ENCODE assay signal across 8 cellular contexts in the genomic region with DNA sequence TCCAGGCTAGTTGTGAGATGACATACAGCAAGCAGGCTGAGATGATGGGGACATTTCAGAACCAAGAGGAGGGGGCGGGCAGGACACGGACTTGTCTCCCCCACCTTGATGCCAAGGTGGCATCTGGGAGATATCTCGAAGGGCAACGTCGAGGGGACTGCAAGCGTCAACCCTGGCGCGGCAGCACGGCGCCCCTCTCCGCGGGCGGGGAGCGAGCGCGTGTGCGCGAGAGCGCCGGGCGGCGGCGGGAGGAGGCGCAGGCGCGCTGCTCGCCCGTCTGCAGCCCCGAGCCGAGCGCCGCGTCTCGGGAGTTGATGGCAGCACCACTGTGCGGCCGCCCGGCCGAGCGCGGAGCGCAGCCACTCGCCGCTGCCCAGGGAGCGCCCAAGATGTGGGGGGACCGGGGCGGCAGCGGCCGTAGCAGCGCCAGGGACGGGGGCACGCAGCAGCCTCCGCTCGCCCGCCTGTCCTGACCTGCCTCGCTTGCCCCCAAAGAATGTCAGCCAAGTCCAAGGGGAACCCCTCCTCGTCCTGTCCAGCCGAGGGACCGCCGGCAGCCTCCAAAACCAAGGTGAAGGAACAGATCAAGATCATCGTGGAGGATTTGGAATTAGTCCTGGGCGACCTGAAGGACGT. TPM values are rescaled to one million over a fixed set of nuclear protein-coding genes. Genes with fewer than 3 reads are reported as not detected.
DNase-seq lines count a peak whose midpoint lies in the region; ATAC-seq, FAIRE-seq and TF ChIP-seq lines count a peak whose summit lies in the region.
"Had no signal": no experiment of that assay in that cellular context is flagged by ENCODE, and none has a peak within 500 bp of the region (broad histone marks: within the 10 kb centered on the region; RNA-seq: fewer than 3 reads in every experiment).

TSS of gene PRR16 (plus strand) at position 310 of the 636 bp plus-strand sequence.

- H3K27me3 ChIP-seq in GM06990 (replicated peaks; ENCODE audit: control insufficient read depth, insufficient read depth, low read length) (no peaks in the 10 kb centered on the region; the same call in 1 of the 2 replicates), muscle layer of colon (ENCODE audit: control insufficient read depth in 1 of 2, insufficient read depth in 2 of 2, low read length in 2 of 2) (peaks cover 16% of the 10 kb centered on the region in 2 donors)

- no peak within 1 kb of the TSS for H3K27ac ChIP-seq in muscle layer of colon (ENCODE audit: low read depth, low read length)
- H3K27ac ChIP-seq: epithelial cell of prostate had no signal

- peak; percentile 90 for ATAC-seq in GM21526 (IDR thresholded peaks at IDR 0.05; ENCODE audit: low FRiP score, unreplicated experiment)

- peak; percentile 92 for FAIRE-seq in HTR-8/SVneo (lab: Jason Lieb, UNC)

- H3K4me3 ChIP-seq in GM06990 (replicated peaks; ENCODE audit: low read depth, low read length), result peak within 1 kb of the TSS; percentile 48
- peak within 1 kb of the TSS; percentile 42 to 64 for H3K4me3 ChIP-seq in muscle layer of colon (ENCODE audit: low read depth in 1 of 2, low read length in 2 of 2)

- peak within 1 kb of the TSS; percentile 20 for H3K9ac ChIP-seq in muscle layer of colon (ENCODE audit: low read length)

- TF ChIP-seq CTCF in GM06990 (IDR thresholded peaks at IDR 0.05; ENCODE audit: insufficient read depth, low read length, poor library complexity, severe bottlenecking), result no peak

- DNase-seq in GM06990 (ENCODE audit: extremely low read depth, insufficient read length) (peak; percentile 49), HTR-8/SVneo (ENCODE audit: insufficient read length, low spot score) (peak; percentile 60), UCSD-AML1 (lab: John Stamatoyannopoulos, UW; ENCODE audit: unreplicated experiment) (peak; percentile 56), fibroblast of gingiva (ENCODE audit: low read depth) (peak; percentile 70), ureter (ENCODE audit: low spot score) (peak; percentile 44)

- H3K9me3 ChIP-seq in muscle layer of colon (ENCODE audit: low read length), result no peaks in the 10 kb centered on the region

- H3K36me3 ChIP-seq in GM06990 (ENCODE audit: control insufficient read depth, insufficient read depth, low read length) (no peaks in the 10 kb centered on the region), muscle layer of colon (ENCODE audit: insufficient read depth, low read length) (no peaks in the 10 kb centered on the region)

- peaks cover 7% of the 10 kb centered on the region for H3K4me1 ChIP-seq in muscle layer of colon (ENCODE audit: insufficient read depth, low read length)

RNA-seq across cellular contexts. Expression of gene PRR16, which starts in this region (rescaled TPM):
- total RNA-seq in ureter, result 4.2 TPM
